In genomic region chr2:224561234-224562005, GRCh38 we compare ENCODE assay signal across 1 cellular context.
TF ChIP-seq lines count a peak whose summit lies in the region.

No MANE protein-coding gene starts in this region.

TF ChIP-seq in GM23338, 12 proteins besides CTCF, POLR2A, EP300 and RAD21 (continued from another document):
- TF ChIP-seq REST (IDR thresholded peaks at IDR 0.05; ENCODE audit: unreplicated experiment) (no peak), ZNF331 (CRISPR knock-in tag; IDR thresholded peaks at IDR 0.05; ENCODE audit: low read depth) (no peak), POLR2AphosphoS5 (IDR thresholded peaks at IDR 0.05; ENCODE audit: low read depth) (no peak), NANOG (IDR thresholded peaks at IDR 0.05; ENCODE audit: borderline replicate concordance) (no peak), EZH2 (IDR thresholded peaks at IDR 0.05; ENCODE audit: low read depth, unreplicated experiment) (no peak), JUNB (IDR thresholded peaks at IDR 0.05; ENCODE audit: unreplicated experiment) (no peak), CREB1 (CRISPR knock-in tag; IDR thresholded peaks at IDR 0.05; ENCODE audit: low read depth) (no peak), STAT1 (IDR thresholded peaks at IDR 0.05; ENCODE audit: unreplicated experiment) (no peak), ETS1 (IDR thresholded peaks at IDR 0.05) (no peak), EZH2phosphoT487 (IDR thresholded peaks at IDR 0.05; ENCODE audit: unreplicated experiment) (no peak)
